Comparison of ENCODE assay signal across 11 cellular contexts in the genomic region with DNA sequence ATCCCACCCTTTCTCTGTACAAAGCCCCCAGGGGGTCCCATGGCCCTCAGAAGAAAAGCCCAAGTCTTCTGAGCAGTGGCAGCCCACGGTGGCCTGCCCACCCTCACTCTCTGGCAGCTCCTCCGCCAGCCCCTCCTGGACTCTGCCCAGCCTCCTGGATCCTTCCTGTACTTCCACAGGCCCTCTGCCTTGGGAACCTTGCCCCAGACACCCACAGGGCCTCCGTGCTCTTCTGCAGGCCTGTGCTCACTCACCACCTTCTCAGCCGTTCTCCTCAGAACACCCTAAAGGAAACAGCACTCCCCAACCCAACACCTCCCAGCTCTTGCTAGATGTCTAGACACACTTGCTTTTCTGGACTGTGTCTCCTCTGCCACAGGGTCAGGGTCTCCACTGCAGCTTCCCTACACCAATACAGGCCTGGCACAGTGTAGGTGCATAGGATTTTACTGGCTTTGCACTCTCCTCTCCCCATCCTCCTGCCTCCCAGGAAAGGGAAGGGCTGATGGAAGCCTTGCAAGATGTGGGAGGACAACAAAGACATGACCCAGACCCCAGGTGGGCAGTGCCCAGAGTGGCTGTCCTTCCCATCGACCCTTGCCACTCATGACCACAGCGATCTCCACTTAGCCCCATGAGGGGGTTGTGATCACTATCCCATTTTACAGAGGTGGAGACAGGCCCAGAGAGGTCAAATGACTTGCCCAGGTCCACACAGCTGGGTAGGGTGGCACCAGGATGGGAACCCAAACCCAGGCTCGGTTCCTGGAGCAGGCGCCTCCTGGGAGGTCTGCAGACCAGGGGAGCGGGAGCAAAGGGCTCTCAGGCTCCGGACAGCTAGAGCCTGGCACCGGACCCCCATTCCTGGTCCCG. TPM values are rescaled to one million over a fixed set of nuclear protein-coding genes. Genes with fewer than 3 reads are reported as not detected.
DNase-seq lines count a peak whose midpoint lies in the region; ATAC-seq and TF ChIP-seq lines count a peak whose summit lies in the region.
"Had no signal": no experiment of that assay in that cellular context is flagged by ENCODE, and none has a peak within 500 bp of the region (broad histone marks: within the 10 kb centered on the region; RNA-seq: fewer than 3 reads in every experiment).

No MANE protein-coding gene starts in this region.

- peak overlapping the region; percentile 78 for H3K4me3 ChIP-seq in HUES6 (ENCODE audit: low read depth, low read length)
- H3K4me3 ChIP-seq in colonic mucosa, result peak overlapping the region; percentile 36
- peak overlapping the region; percentile 78 to 89 for H3K4me3 ChIP-seq in tibial artery
- H3K4me3 ChIP-seq: GM12878 had no signal

- H3K9me3 ChIP-seq in HUES6 (ENCODE audit: control insufficient read depth, insufficient read depth, low read depth, low read length), result no peaks in the 10 kb centered on the region
- no peaks in the 10 kb centered on the region for H3K9me3 ChIP-seq in colonic mucosa
- H3K9me3 ChIP-seq in tibial artery, result no peaks in the 10 kb centered on the region

- peaks cover 22% of the 10 kb centered on the region for H3K4me1 Mint-ChIP-seq in memory B cell

- DNase-seq in colonic mucosa, result no peak
- DNase-seq in memory B cell (ENCODE audit: low spot score in 2 of 2), result no peak
- DNase-seq in tibial artery, result peak in 1 of 2 donors; percentile 56
- no peak for DNase-seq in middle frontal gyrus (ENCODE audit: extremely low spot score, low spot score)
- DNase-seq in HCEC 1CT, result no peak
- DNase-seq: activated gamma-delta T cell treated with Interleukin-2 at 50 U/mL for 16 hours, MM.1S, SHP77 had no signal

- H3K27ac ChIP-seq in HUES6 (ENCODE audit: low read depth, low read length) (no peak overlapping the region), colonic mucosa (no peak overlapping the region), tibial artery (peak overlapping the region; percentile 94 to 96)

- peaks cover 92% of the 10 kb centered on the region for H3K27me3 ChIP-seq in HUES6 (ENCODE audit: control insufficient read depth, insufficient read depth, low read length)
- H3K27me3 ChIP-seq in colonic mucosa, result peaks cover 73% of the 10 kb centered on the region
- H3K27me3 ChIP-seq in tibial artery, result no peaks in the 10 kb centered on the region

- peak overlapping the region; percentile 18 for H3K4me3 Mint-ChIP-seq in memory B cell

- H3K36me3 ChIP-seq in HUES6 (ENCODE audit: control insufficient read depth, insufficient read depth, low read length) (no peaks in the 10 kb centered on the region), colonic mucosa (no peaks in the 10 kb centered on the region), tibial artery (peaks cover 0 to 2% (median 1%) of the 10 kb centered on the region in 3 donors)

- H3K36me3 Mint-ChIP-seq in memory B cell, result peaks cover 2% of the 10 kb centered on the region

- ATAC-seq in memory B cell (ENCODE audit: low read depth) (no peak), HG02885 (IDR thresholded peaks at IDR 0.05; ENCODE audit: poor library complexity, unreplicated experiment) (no peak)
- ATAC-seq: GM12878 had no signal

- intact Hi-C loops in colonic mucosa (cut with DNase I) (loop anchor here (10.0 kb wide), 1 partner anchor 59 kb away; a partner anchor contains a TSS), tibial artery (cut with DNase I; ENCODE audit: low total_unique reads) (loop anchor here (5.0 kb wide), 1 partner anchor 62 kb away; a partner anchor contains a TSS)

- TF ChIP-seq CTCF in colonic mucosa (IDR thresholded peaks at IDR 0.05) (no peak), tibial artery (IDR thresholded peaks at IDR 0.05) (no peak)

- H3K9ac ChIP-seq in HUES6 (ENCODE audit: low read length) (no peak overlapping the region), colonic mucosa (ENCODE audit: low read depth in 2 of 2, low read length in 2 of 2) (no peak overlapping the region)

- no peak overlapping the region for H3K27ac Mint-ChIP-seq in memory B cell

- H3K27me3 Mint-ChIP-seq in memory B cell, result peaks cover 36% of the 10 kb centered on the region

- H3K4me1 ChIP-seq in HUES6 (ENCODE audit: control insufficient read depth, insufficient read depth, low read length), result peaks cover 36% of the 10 kb centered on the region
- H3K4me1 ChIP-seq in colonic mucosa, result peaks cover 12% of the 10 kb centered on the region
- H3K4me1 ChIP-seq in tibial artery, result peaks cover 0 to 56% (median 25%) of the 10 kb centered on the region in 4 donors

- no peaks in the 10 kb centered on the region for H3K9me3 Mint-ChIP-seq in memory B cell

RNA-seq across cellular contexts. Expression of a gene that starts 2.0 kb away (rescaled TPM):
- 1 to 10 TPM in 1 of 2 donors, under 1 TPM in 1; 0.91 to 3.1 TPM for total RNA-seq in colonic mucosa

RNA-seq across cellular contexts. Expression of a gene that starts 41.7 kb away (rescaled TPM):
- total RNA-seq in colonic mucosa, result 1 to 10 TPM; 6.2 to 7.8 TPM

RNA-seq across cellular contexts. Expression of a gene that starts 59.9 kb away (rescaled TPM):
- total RNA-seq in colonic mucosa, result 10 to 100 TPM; 10.4 to 13.2 TPM

Comparison
In these comparisons a context has a peak if more than half of its experiments do, and no peak if none do; other contexts are left out.
1. H3K27ac ChIP-seq: peak in tibial artery (2 of 2); none in HUES6 (single experiment) and colonic mucosa (single experiment).
2. Peak in every context shown above with its lines, with median percentiles within 50 percentile points of each other: H3K4me3 ChIP-seq.